In genomic region chr6:11203306-11204009, GRCh38 we compare ENCODE assay signal across 1 cellular context.
TF ChIP-seq lines count a peak whose summit lies in the region.

No MANE protein-coding gene starts in this region.

TF ChIP-seq in HepG2, 621 proteins besides CTCF, POLR2A, EP300 and RAD21 (continued from another document and continues in another):
- TF ChIP-seq ATF2 (CRISPR knock-in tag; IDR thresholded peaks at IDR 0.05) (peak; percentile 11), ZNF556 (CRISPR knock-in tag; IDR thresholded peaks at IDR 0.05; ENCODE audit: borderline replicate concordance) (0 out of 2 replicates have a peak, but pooled peaks have one; percentile 27), ZNF710 (CRISPR knock-in tag; IDR thresholded peaks at IDR 0.05; ENCODE audit: borderline replicate concordance) (0 out of 2 replicates have a peak, but pooled peaks have one; percentile 9), GLMP (CRISPR knock-in tag; IDR thresholded peaks at IDR 0.05; ENCODE audit: borderline replicate concordance) (no peak), ETS1 (CRISPR knock-in tag; IDR thresholded peaks at IDR 0.05) (no peak), MTF2 (CRISPR knock-in tag; IDR thresholded peaks at IDR 0.05; ENCODE audit: borderline replicate concordance) (0 out of 2 replicates have a peak, but pooled peaks have one; percentile 23), MXD4 (CRISPR knock-in tag; IDR thresholded peaks at IDR 0.05) (no peak), AGO1 (IDR thresholded peaks at IDR 0.05; ENCODE audit: low read depth, low read length, poor library complexity, severe bottlenecking) (no peak), ZNF740 (CRISPR knock-in tag; IDR thresholded peaks at IDR 0.05) (no peak), ZFX (CRISPR knock-in tag; IDR thresholded peaks at IDR 0.05; ENCODE audit: low read depth) (no peak), ZC3H13 (CRISPR knock-in tag; IDR thresholded peaks at IDR 0.05) (no peak), ZNF788 (CRISPR knock-in tag; IDR thresholded peaks at IDR 0.05; ENCODE audit: borderline replicate concordance) (0 out of 2 replicates have a peak, but pooled peaks have one; percentile 25), BORCS8-MEF2B (CRISPR knock-in tag; IDR thresholded peaks at IDR 0.05) (no peak), MIER3 (CRISPR knock-in tag; IDR thresholded peaks at IDR 0.05; ENCODE audit: borderline replicate concordance) (no peak), CERS6 (CRISPR knock-in tag; IDR thresholded peaks at IDR 0.05) (no peak), GMEB1 (CRISPR knock-in tag; IDR thresholded peaks at IDR 0.05; ENCODE audit: borderline replicate concordance) (no peak), ZNF296 (CRISPR knock-in tag; conservative IDR thresholded peaks at IDR 0.05) (no peak), ZFP1 (CRISPR knock-in tag; IDR thresholded peaks at IDR 0.05) (no peak), ZBTB7A (CRISPR knock-in tag; IDR thresholded peaks at IDR 0.05) (no peak), ATM (IDR thresholded peaks at IDR 0.05; ENCODE audit: borderline replicate concordance) (no peak), ZNF720 (CRISPR knock-in tag; IDR thresholded peaks at IDR 0.05) (no peak), SIX1 (CRISPR knock-in tag; IDR thresholded peaks at IDR 0.05; ENCODE audit: borderline replicate concordance) (0 out of 2 replicates have a peak, but pooled peaks have one; percentile 2), NR0B2 (CRISPR knock-in tag; IDR thresholded peaks at IDR 0.05) (no peak), TOPORS (CRISPR knock-in tag; IDR thresholded peaks at IDR 0.05) (peak; percentile 48; the same call in 1 of the 2 replicates), RFXAP (CRISPR knock-in tag; IDR thresholded peaks at IDR 0.05; ENCODE audit: borderline replicate concordance) (no peak), ZNF577 (CRISPR knock-in tag; IDR thresholded peaks at IDR 0.05; ENCODE audit: borderline replicate concordance, low read depth) (no peak), ARID3A (IDR thresholded peaks at IDR 0.05; ENCODE audit: low read depth, low read length) (0 out of 2 replicates have a peak, but pooled peaks have one; percentile 3), SMAD3 (CRISPR knock-in tag; IDR thresholded peaks at IDR 0.05) (peak; percentile 1; the same call in 1 of the 2 replicates), ZBTB38 (CRISPR knock-in tag; IDR thresholded peaks at IDR 0.05) (0 out of 2 replicates have a peak, but pooled peaks have one; percentile 4), ZNF441 (CRISPR knock-in tag; IDR thresholded peaks at IDR 0.05; ENCODE audit: borderline replicate concordance) (no peak), SSRP1 (CRISPR knock-in tag; IDR thresholded peaks at IDR 0.05) (peak; percentile 73; the same call in 1 of the 2 replicates), ZNF614 (CRISPR knock-in tag; IDR thresholded peaks at IDR 0.05; ENCODE audit: borderline replicate concordance) (no peak; the same call in 1 of the 2 replicates), HNF4A (CRISPR knock-in tag; IDR thresholded peaks at IDR 0.05) (no peak), KMT2B (CRISPR knock-in tag; IDR thresholded peaks at IDR 0.05) (peak; percentile 5; the same call in 1 of the 2 replicates), ZNF784 (CRISPR knock-in tag; IDR thresholded peaks at IDR 0.05; ENCODE audit: borderline replicate concordance) (0 out of 2 replicates have a peak, but pooled peaks have one; percentile 7), ETV6 (CRISPR knock-in tag; conservative IDR thresholded peaks at IDR 0.05) (no peak), SIX4 (CRISPR knock-in tag; IDR thresholded peaks at IDR 0.05) (no peak), PHF8 (CRISPR knock-in tag; IDR thresholded peaks at IDR 0.05) (no peak), ZBED4 (CRISPR knock-in tag; IDR thresholded peaks at IDR 0.05; ENCODE audit: borderline replicate concordance) (no peak), ZNF205 (CRISPR knock-in tag; IDR thresholded peaks at IDR 0.05) (no peak; the same call in 1 of the 2 replicates), PTBP1 (IDR thresholded peaks at IDR 0.05; ENCODE audit: low read depth, low read length, poor library complexity, severe bottlenecking) (no peak), POGZ (CRISPR knock-in tag; IDR thresholded peaks at IDR 0.05) (0 out of 2 replicates have a peak, but pooled peaks have one; percentile 4), ZNF354B (CRISPR knock-in tag; IDR thresholded peaks at IDR 0.05) (no peak), IRF2 (CRISPR knock-in tag; IDR thresholded peaks at IDR 0.05) (no peak), EED (CRISPR knock-in tag; IDR thresholded peaks at IDR 0.05) (0 out of 2 replicates have a peak, but pooled peaks have one; percentile 62), RELA (CRISPR knock-in tag; IDR thresholded peaks at IDR 0.05) (no peak), HDAC2 (CRISPR knock-in tag; IDR thresholded peaks at IDR 0.05) (no peak), KLF16 (CRISPR knock-in tag; IDR thresholded peaks at IDR 0.05) (0 out of 4 replicates have a peak, but pooled peaks of 1 of the 2 experiments have one; percentile 15), PRPF4 (IDR thresholded peaks at IDR 0.05; ENCODE audit: low read depth, low read length, poor library complexity, severe bottlenecking) (no peak), RBM39 (IDR thresholded peaks at IDR 0.05; ENCODE audit: low read depth, low read length, poor library complexity, severe bottlenecking) (no peak), LCORL (IDR thresholded peaks at IDR 0.05) (no peak), LCORL (CRISPR knock-in tag; IDR thresholded peaks at IDR 0.05) (no peak), POLR2AphosphoS5 (IDR thresholded peaks at IDR 0.05; ENCODE audit: low read depth, low read length) (peak; percentile 10; the same call in 1 of the 2 replicates)
